20 cellular contexts compared by ENCODE assay signal in genomic region chrY:6909157-6909556, GRCh38. TPM values are rescaled to one million over a fixed set of nuclear protein-coding genes. Genes with fewer than 3 reads are reported as not detected.
DNase-seq lines count a peak whose midpoint lies in the region; ATAC-seq and TF ChIP-seq lines count a peak whose summit lies in the region.
"Had no signal": no experiment of that assay in that cellular context is flagged by ENCODE, and none has a peak within 500 bp of the region (broad histone marks: within the 10 kb centered on the region; RNA-seq: fewer than 3 reads in every experiment).

No MANE protein-coding gene starts in this region.

- peak overlapping the region; percentile 13 for H3K4me3 ChIP-seq in epithelial cell of esophagus (ENCODE audit: low read length)

- no peak for TF ChIP-seq CTCF in epithelial cell of esophagus (IDR thresholded peaks at IDR 0.05; ENCODE audit: insufficient read depth, low read depth, low read length, missing control alignments)

- ATAC-seq in activated naive CD4-positive, alpha-beta T cell treated with anti-CD3 and anti-CD28 coated beads, Interleukin-2, amount 50 U/mL, for 72 hours: no peak
- ATAC-seq in activated CD4-positive, CD25-positive, alpha-beta regulatory T cell treated with anti-CD3 and anti-CD28 coated beads, Interleukin-2, amount 50 U/mL, for 24 hours: no peak
- ATAC-seq: HCT116 had no signal

- CTCF ChIA-PET in activated CD4-positive, alpha-beta memory T cell treated with anti-CD3 and anti-CD28 coated beads, Interleukin-2, amount 10 ng/mL, durations not matched to agents 7 days and 5 days (lab: Charles Lee): no interaction called here

- no peaks in the 10 kb centered on the region for H3K36me3 Mint-ChIP-seq in activated naive CD4-positive, alpha-beta T cell treated with anti-CD3 and anti-CD28 coated beads, Interleukin-2, amount 50 U/mL, for 72 hours
- no peaks in the 10 kb centered on the region for H3K36me3 Mint-ChIP-seq in activated CD4-positive, alpha-beta memory T cell treated with anti-CD3 and anti-CD28 coated beads, Interleukin-2, amount 10 ng/mL, durations not matched to agents 7 days and 5 days (ENCODE audit: low read depth)
- H3K36me3 Mint-ChIP-seq: IgD-negative memory B cell had no signal

- H3K9me3 Mint-ChIP-seq in activated naive CD4-positive, alpha-beta T cell treated with anti-CD3 and anti-CD28 coated beads, Interleukin-2, amount 50 U/mL, for 72 hours: no peaks in the 10 kb centered on the region
- no peaks in the 10 kb centered on the region for H3K9me3 Mint-ChIP-seq in activated CD4-positive, alpha-beta memory T cell treated with anti-CD3 and anti-CD28 coated beads, Interleukin-2, amount 10 ng/mL, durations not matched to agents 7 days and 5 days
- H3K9me3 Mint-ChIP-seq: IgD-negative memory B cell had no signal

- peaks cover 9% of the 10 kb centered on the region for H3K4me1 Mint-ChIP-seq in activated CD4-positive, alpha-beta memory T cell treated with anti-CD3 and anti-CD28 coated beads, Interleukin-2, amount 10 ng/mL, durations not matched to agents 7 days and 5 days
- H3K4me1 Mint-ChIP-seq: IgD-negative memory B cell had no signal

- no peak overlapping the region for H3K4me3 Mint-ChIP-seq in activated CD4-positive, alpha-beta memory T cell treated with anti-CD3 and anti-CD28 coated beads, Interleukin-2, amount 10 ng/mL, durations not matched to agents 7 days and 5 days
- H3K4me3 Mint-ChIP-seq: IgD-negative memory B cell had no signal

- DNase-seq in DMS79 treated with DMSO at 0.1 percent for 48 hours (lab: John Stamatoyannopoulos, UW) (peak; percentile 48), SKM-1 (lab: John Stamatoyannopoulos, UW; ENCODE audit: unreplicated experiment) (peak; percentile 49), epithelial cell of esophagus (ENCODE audit: low read depth) (peak; percentile 24), occipital lobe (lab: John Stamatoyannopoulos, UW) (peak; percentile 0), cerebellum (ENCODE audit: low spot score) (no peak)
- no peak for DNase-seq in activated naive CD4-positive, alpha-beta T cell treated with anti-CD3 and anti-CD28 coated beads, Interleukin-2, amount 50 U/mL, for 72 hours (ENCODE audit: low spot score in 2 of 2)
- no peak for DNase-seq in activated CD4-positive, alpha-beta memory T cell treated with anti-CD3 and anti-CD28 coated beads, Interleukin-2, amount 10 ng/mL, durations not matched to agents 7 days and 5 days
- DNase-seq: activated CD4-positive, CD25-positive, alpha-beta regulatory T cell treated with anti-CD3 and anti-CD28 coated beads, Interleukin-2, amount 50 U/mL, for 72 hours; cerebellar nuclear complex; midbrain; NCI-H1048; NCI-H82; stimulated activated CD4-positive, alpha-beta T cell treated with anti-CD3 and anti-CD28 coated beads, Interleukin-4, amount 100 ng/mL, for 24 hours had no signal

- peaks cover 39% of the 10 kb centered on the region for H3K27me3 Mint-ChIP-seq in activated CD4-positive, alpha-beta memory T cell treated with anti-CD3 and anti-CD28 coated beads, Interleukin-2, amount 10 ng/mL, durations not matched to agents 7 days and 5 days
- H3K27me3 Mint-ChIP-seq: IgD-negative memory B cell had no signal

- H3K27ac Mint-ChIP-seq in activated naive CD4-positive, alpha-beta T cell treated with anti-CD3 and anti-CD28 coated beads, Interleukin-2, amount 50 U/mL, for 72 hours: no peak overlapping the region
- no peak overlapping the region for H3K27ac Mint-ChIP-seq in activated CD4-positive, alpha-beta memory T cell treated with anti-CD3 and anti-CD28 coated beads, Interleukin-2, amount 10 ng/mL, durations not matched to agents 7 days and 5 days
- H3K27ac Mint-ChIP-seq: IgD-negative memory B cell had no signal

- POLR2A ChIA-PET in activated CD4-positive, alpha-beta memory T cell treated with anti-CD3 and anti-CD28 coated beads, Interleukin-2, amount 10 ng/mL, durations not matched to agents 7 days and 5 days (lab: Charles Lee): no interaction called here

RNA-seq across cellular contexts. Expression of gene TBL1Y, which starts 1.3 kb away (rescaled TPM):
- total RNA-seq in occipital lobe (not detected), cerebellum (not detected)
- total RNA-seq in activated naive CD4-positive, alpha-beta T cell treated with anti-CD3 and anti-CD28 coated beads, Interleukin-2, amount 50 U/mL, for 72 hours: not detected
- total RNA-seq in activated CD4-positive, alpha-beta memory T cell treated with anti-CD3 and anti-CD28 coated beads, Interleukin-2, amount 10 ng/mL, durations not matched to agents 7 days and 5 days: under 1 TPM in 1 of 2 experiments, not detected in 1; 0.10 TPM
- total RNA-seq: endothelial cell of umbilical vein; G401; T-helper 1 cell treated with Interleukin-12 subunit alpha and Interleukin-12 subunit beta and Interleukin-4 antibody, amounts not matched to agents 30 ng/mL and 1 ng/mL, for 36 hours; urinary bladder had no signal

RNA-seq across cellular contexts. Expression of gene AMELY, which starts 2.4 kb away (rescaled TPM):
- not detected for total RNA-seq in occipital lobe
- not detected for total RNA-seq in activated naive CD4-positive, alpha-beta T cell treated with anti-CD3 and anti-CD28 coated beads, Interleukin-2, amount 50 U/mL, for 72 hours
- total RNA-seq in cerebellum: not detected
- not detected for total RNA-seq in activated CD4-positive, alpha-beta memory T cell treated with anti-CD3 and anti-CD28 coated beads, Interleukin-2, amount 10 ng/mL, durations not matched to agents 7 days and 5 days
- total RNA-seq: endothelial cell of umbilical vein; G401; T-helper 1 cell treated with Interleukin-12 subunit alpha and Interleukin-12 subunit beta and Interleukin-4 antibody, amounts not matched to agents 30 ng/mL and 1 ng/mL, for 36 hours; urinary bladder had no signal

Comparison
In these comparisons a context has a peak if more than half of its experiments do, and no peak if none do; other contexts are left out.
1. DNase-seq: peak in DMS79 treated with DMSO at 0.1 percent for 48 hours (single experiment), SKM-1 (single experiment), epithelial cell of esophagus (single experiment) and occipital lobe (single experiment); none in activated naive CD4-positive, alpha-beta T cell treated with anti-CD3 and anti-CD28 coated beads, Interleukin-2, amount 50 U/mL, for 72 hours (0 of 2), cerebellum (single experiment) and activated CD4-positive, alpha-beta memory T cell treated with anti-CD3 and anti-CD28 coated beads, Interleukin-2, amount 10 ng/mL, durations not matched to agents 7 days and 5 days (single experiment).